23 cellular contexts compared by ENCODE assay signal in the genomic region with DNA sequence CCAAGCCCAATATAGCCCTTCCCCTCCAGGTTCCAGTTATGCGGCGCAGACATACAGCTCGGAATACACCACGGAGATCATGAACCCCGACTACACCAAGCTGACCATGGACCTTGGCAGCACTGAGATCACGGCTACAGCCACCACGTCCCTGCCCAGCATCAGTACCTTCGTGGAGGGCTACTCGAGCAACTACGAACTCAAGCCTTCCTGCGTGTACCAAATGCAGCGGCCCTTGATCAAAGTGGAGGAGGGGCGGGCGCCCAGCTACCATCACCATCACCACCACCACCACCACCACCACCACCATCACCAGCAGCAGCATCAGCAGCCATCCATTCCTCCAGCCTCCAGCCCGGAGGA. TPM values are rescaled to one million over a fixed set of nuclear protein-coding genes. Genes with fewer than 3 reads are reported as not detected.
DNase-seq lines count a peak whose midpoint lies in the region; ATAC-seq and TF ChIP-seq lines count a peak whose summit lies in the region.
"Had no signal": no experiment of that assay in that cellular context is flagged by ENCODE, and none has a peak within 500 bp of the region (broad histone marks: within the 10 kb centered on the region; RNA-seq: fewer than 3 reads in every experiment).

No MANE protein-coding gene starts in this region.

- H3K36me3 Mint-ChIP-seq in Calu3 (ENCODE audit: insufficient read depth, unreplicated experiment) (peaks cover 12% of the 10 kb centered on the region), T-helper 17 cell (ENCODE audit: low read depth) (peaks cover 3% of the 10 kb centered on the region), endodermal cell (ENCODE audit: low read depth) (no peaks in the 10 kb centered on the region), naive B cell (no peaks in the 10 kb centered on the region)

- H3F3A ChIP-seq in PC-3 (ENCODE audit: low read length, unreplicated experiment), result no peaks in the 10 kb centered on the region

- H3K27me3 Mint-ChIP-seq in Calu3 (ENCODE audit: unreplicated experiment) (peaks cover 79% of the 10 kb centered on the region), T-helper 17 cell (peaks cover 63% of the 10 kb centered on the region), endodermal cell (ENCODE audit: insufficient read depth) (peaks cover 87% of the 10 kb centered on the region), naive B cell (peaks cover 68 to 78% (median 74%) of the 10 kb centered on the region in 3 donors)

- H3K4me1 ChIP-seq in endodermal cell (ENCODE audit: control insufficient read depth, insufficient read depth, low read length) (peaks cover 7% of the 10 kb centered on the region), PC-3 (ENCODE audit: insufficient read depth, low read length) (peaks cover 4% of the 10 kb centered on the region; the same call in 1 of the 2 replicates), prostate gland (replicated peaks) (peaks cover 8% of the 10 kb centered on the region)

- H3K27me3 ChIP-seq in endodermal cell (ENCODE audit: control insufficient read depth, insufficient read depth, low read length, poor library complexity, severe bottlenecking) (peaks cover 92% of the 10 kb centered on the region), PC-3 (ENCODE audit: low read length) (no peaks in the 10 kb centered on the region), prostate gland (replicated peaks; ENCODE audit: insufficient read depth) (no peaks in the 10 kb centered on the region)

- H3K4me3 Mint-ChIP-seq in Calu3 (ENCODE audit: low read depth, unreplicated experiment) (peak overlapping the region; percentile 26), T-helper 17 cell (peak overlapping the region; percentile 39), endodermal cell (peak overlapping the region; percentile 30), naive B cell (peak overlapping the region in 7 of 8 donors; percentile 33 to 92 (median 80))
- H3K4me3 Mint-ChIP-seq: activated CD4-positive, alpha-beta T cell treated with anti-CD3 and anti-CD28 coated beads, Interleukin-2, amount 10 ng/mL, durations not matched to agents 7 days and 5 days; nephron progenitor cell had no signal

- BruUV-seq in Calu3 (replicated peaks; lab: Mats Ljungman, UMichigan), result no TSS peak
- no TSS peak for BruUV-seq in PC-3 (replicated peaks; lab: Mats Ljungman, UMichigan)

- no peaks in the 10 kb centered on the region for H3K9me2 ChIP-seq in PC-3 (replicated peaks; ENCODE audit: low read length)

- no peak for TF ChIP-seq POLR2A in prostate gland (IDR thresholded peaks at IDR 0.05)

- intact Hi-C loops in Calu3 (cut with micrococcal nuclease; ENCODE audit: unreplicated experiment), result no loop called here
- intact Hi-C loops in PC-3 (cut with micrococcal nuclease), result no loop called here
- intact Hi-C loops in prostate gland (cut with DNase I), result loop anchor here (10.0 kb wide), 5 partner anchors 267 to 723 kb away; a partner anchor contains a TSS

- DNase-seq in Calu3 (no peak), T-helper 17 cell (no peak), endodermal cell (no peak), naive B cell (no peak), hepatic stellate cell (ENCODE audit: low spot score) (no peak), PC-3 (no peak), prostate gland (ENCODE audit: low spot score) (no peak)
- DNase-seq: activated CD4-positive, alpha-beta T cell treated with anti-CD3 and anti-CD28 coated beads, Interleukin-2, amount 10 ng/mL, durations not matched to agents 7 days and 5 days; activated CD8-positive, alpha-beta memory T cell treated with anti-CD3 and anti-CD28 coated beads, Interleukin-2, amount 50 U/mL, for 48 hours; amygdala; central memory CD4-positive, alpha-beta T cell; effector CD8-positive, alpha-beta T cell; KBM-7; left colon; MM.1S; NCI-H1436 treated with DMSO at 0.1 percent for 48 hours; NCI-H510A treated with DMSO at 0.1 percent for 48 hours; NK-92 treated with Interleukin-12 subunit alpha and Interleukin-12 subunit beta, amount 100 ng/mL, for 24 hours had no signal

- H3K27ac Mint-ChIP-seq in Calu3 (ENCODE audit: unreplicated experiment) (no peak overlapping the region), T-helper 17 cell (peak overlapping the region; percentile 49), endodermal cell (no peak overlapping the region), naive B cell (peak overlapping the region in 3 of 6 donors; percentile 51 to 74 (median 69))
- H3K27ac Mint-ChIP-seq: activated CD4-positive, alpha-beta T cell treated with anti-CD3 and anti-CD28 coated beads, Interleukin-2, amount 10 ng/mL, durations not matched to agents 7 days and 5 days; nephron progenitor cell had no signal

- H3K36me3 ChIP-seq in endodermal cell (ENCODE audit: control insufficient read depth, insufficient read depth, low read length), result no peaks in the 10 kb centered on the region
- no peaks in the 10 kb centered on the region for H3K36me3 ChIP-seq in PC-3 (ENCODE audit: low read depth, low read length)
- no peaks in the 10 kb centered on the region for H3K36me3 ChIP-seq in prostate gland

- no peaks in the 10 kb centered on the region for H3K4me1 Mint-ChIP-seq in Calu3 (ENCODE audit: low read depth, unreplicated experiment)
- peaks cover 15% of the 10 kb centered on the region for H3K4me1 Mint-ChIP-seq in T-helper 17 cell
- peaks cover 19% of the 10 kb centered on the region for H3K4me1 Mint-ChIP-seq in endodermal cell
- peaks cover 36 to 46% (median 45%) of the 10 kb centered on the region in 3 donors for H3K4me1 Mint-ChIP-seq in naive B cell

- ATAC-seq in T-helper 17 cell, result no peak
- no peak for ATAC-seq in naive B cell (ENCODE audit: low read depth in 2 of 2)
- no peak for ATAC-seq in GM18502 (IDR thresholded peaks at IDR 0.05; ENCODE audit: poor library complexity, unreplicated experiment)
- no peak for ATAC-seq in PC-3
- ATAC-seq: HCT116, Panc1 had no signal

- H2AFZ ChIP-seq in PC-3 (ENCODE audit: low read length), result no peak overlapping the region

- H3K9me3 Mint-ChIP-seq in Calu3 (ENCODE audit: low read depth, unreplicated experiment) (no peaks in the 10 kb centered on the region), endodermal cell (no peaks in the 10 kb centered on the region), naive B cell (peaks cover 0 to 6% (median 0%) of the 10 kb centered on the region in 7 donors)
- H3K9me3 Mint-ChIP-seq: activated CD4-positive, alpha-beta T cell treated with anti-CD3 and anti-CD28 coated beads, Interleukin-2, amount 10 ng/mL, durations not matched to agents 7 days and 5 days had no signal

- H3K4me2 ChIP-seq in PC-3 (ENCODE audit: low read length), result no peak overlapping the region

- no peaks in the 10 kb centered on the region for H3K79me2 ChIP-seq in PC-3 (ENCODE audit: low read length)

- H3K9ac ChIP-seq in endodermal cell (ENCODE audit: extremely low read depth, low read length, poor library complexity, severe bottlenecking) (no peak overlapping the region), PC-3 (ENCODE audit: low read length) (no peak overlapping the region)

- POLR2A ChIA-PET in PC-3 (lab: Charles Lee; ENCODE audit: unreplicated experiment), result no interaction called here

- H3K27ac ChIP-seq in endodermal cell (ENCODE audit: low read depth, low read length) (no peak overlapping the region), PC-3 (ENCODE audit: low read length) (no peak overlapping the region), prostate gland (no peak overlapping the region)
- H3K27ac ChIP-seq: C4-2B had no signal

- no peaks in the 10 kb centered on the region for H3K9me3 ChIP-seq in T-helper 17 cell (ENCODE audit: control insufficient read depth, low read length, poor library complexity, severe bottlenecking)
- no peaks in the 10 kb centered on the region for H3K9me3 ChIP-seq in endodermal cell (ENCODE audit: control insufficient read depth, low read length)
- no peaks in the 10 kb centered on the region for H3K9me3 ChIP-seq in PC-3 (ENCODE audit: low read length)
- H3K9me3 ChIP-seq in prostate gland, result no peaks in the 10 kb centered on the region

- no peaks in the 10 kb centered on the region for H4K20me1 ChIP-seq in PC-3 (ENCODE audit: low read length)

- H3K4me3 ChIP-seq in endodermal cell (ENCODE audit: low read length) (no peak overlapping the region), PC-3 (ENCODE audit: low read length) (no peak overlapping the region), prostate gland (no peak overlapping the region)

- TF ChIP-seq CTCF in Calu3 (IDR thresholded peaks at IDR 0.05; ENCODE audit: unreplicated experiment) (no peak), endodermal cell (conservative IDR thresholded peaks at IDR 0.05) (no peak), PC-3 (conservative IDR thresholded peaks at IDR 0.05; ENCODE audit: low read depth, low read length) (no peak), prostate gland (IDR thresholded peaks at IDR 0.05) (no peak)

- CTCF ChIA-PET in Calu3 (lab: Charles Lee), result no interaction called here
- CTCF ChIA-PET in PC-3 (lab: Charles Lee), result no interaction called here

- WGBS in endodermal cell (ENCODE audit: insufficient coverage in 1 of 2, insufficient read length in 1 of 2), 2 experiments, result 79 to 82% methylated on average over 8 to 15 of the region's 15 CpGs
- 70% methylated on average over 15 of the region's 15 CpGs for WGBS in prostate gland

RNA-seq across cellular contexts. Expression of a gene that starts 6.3 kb away (rescaled TPM):
- total RNA-seq in Calu3 (2022), result 0.21 and 0.66 TPM in 2 replicates
- total RNA-seq in T-helper 17 cell, result 10 to 100 TPM; 48.2 to 51.3 TPM
- total RNA-seq in endodermal cell, result under 1 TPM; 0.37 to 0.75 TPM
- 0.85 TPM for polyA plus RNA-seq in endodermal cell (2013, experiment 1 of 2)
- 1.2 TPM for polyA plus RNA-seq in endodermal cell (2013, experiment 2 of 2)
- 1 to 10 TPM; 1.3 to 5.2 (median 2.5) TPM for polyA plus RNA-seq in naive B cell (ENCODE audit: low read depth in 6 of 6)
- 0.77 and 0.98 TPM in 2 replicates for total RNA-seq in PC-3 (2014; rRNA removed)
- total RNA-seq in prostate gland, result 1 to 10 TPM in 1 of 2 donors, under 1 TPM in 1; 0.64 to 1.1 TPM

Comparison
In these comparisons a context has a peak if more than half of its experiments do, and no peak if none do; other contexts are left out.
1. H3K4me3 Mint-ChIP-seq: peak in every context shown above with its lines; median percentile 80 in naive B cell; 39 in T-helper 17 cell; 30 in endodermal cell; 26 in Calu3.
2. RNA of a gene that starts 6.3 kb away (total RNA-seq): 48.2 to 51.3 TPM in T-helper 17 cell; 0.64 to 1.1 TPM in prostate gland, 0.77 to 0.98 TPM in PC-3, 0.37 to 0.75 TPM in endodermal cell and 0.21 to 0.66 TPM in Calu3; every median in the first group is over 10 times any median in the second.